Comparison of ENCODE assay signal across 12 cellular contexts in genomic region chr2:168355110-168355509, GRCh38.
DNase-seq lines count a peak whose midpoint lies in the region; ATAC-seq lines count a peak whose summit lies in the region.
"Had no signal": no experiment of that assay in that cellular context is flagged by ENCODE, and none has a peak within 500 bp of the region (broad histone marks: within the 10 kb centered on the region; RNA-seq: fewer than 3 reads in every experiment).

No MANE protein-coding gene starts in this region.

- intact Hi-C loops in left colon (cut with DNase I, micrococcal nuclease), result no loop called here

- H3K27ac ChIP-seq in KOPT-K1 (ENCODE audit: low read depth, low read length, poor library complexity, severe bottlenecking), result peak overlapping the region; percentile 64
- H3K27ac ChIP-seq: epithelial cell of prostate, Peyer's patch, thyroid gland had no signal

- no peaks in the 10 kb centered on the region for H3K36me3 ChIP-seq in KOPT-K1 (ENCODE audit: insufficient read depth, low read length)
- H3K36me3 ChIP-seq: Peyer's patch, thyroid gland had no signal

- DNase-seq in COLO829 (ENCODE audit: low spot score), result peak; percentile 56
- DNase-seq in NCI-H526 (lab: John Stamatoyannopoulos, UW), result peak; percentile 81 to 90
- DNase-seq in left colon, result no peak
- DNase-seq in midbrain (lab: John Stamatoyannopoulos, UW), result no peak
- DNase-seq in stimulated activated CD8-positive, alpha-beta memory T cell treated with anti-CD3 and anti-CD28 coated beads, Interleukin-4, amount 100 ng/mL, for 48 hours, result no peak
- DNase-seq: activated CD4-positive, CD25-positive, alpha-beta regulatory T cell; Peyer's patch; thyroid gland had no signal

- H3K9me3 ChIP-seq in KOPT-K1 (ENCODE audit: insufficient read depth, low read length, poor library complexity, severe bottlenecking), result peaks cover 7% of the 10 kb centered on the region
- H3K9me3 ChIP-seq: Peyer's patch, thyroid gland had no signal

- ATAC-seq in left colon, result peak; percentile 46
- ATAC-seq in GM21381 (IDR thresholded peaks at IDR 0.05; ENCODE audit: unreplicated experiment), result no peak
- ATAC-seq in GM19395 (IDR thresholded peaks at IDR 0.05; ENCODE audit: unreplicated experiment), result no peak

Comparison
In these comparisons a context has a peak if more than half of its experiments do, and no peak if none do; other contexts are left out.
1. DNase-seq: peak in COLO829 (single experiment) and NCI-H526 (2 of 2); none in left colon (0 of 2), midbrain (single experiment) and stimulated activated CD8-positive, alpha-beta memory T cell treated with anti-CD3 and anti-CD28 coated beads, Interleukin-4, amount 100 ng/mL, for 48 hours (single experiment).